1 cellular context compared by ENCODE assay signal in the genomic region with DNA sequence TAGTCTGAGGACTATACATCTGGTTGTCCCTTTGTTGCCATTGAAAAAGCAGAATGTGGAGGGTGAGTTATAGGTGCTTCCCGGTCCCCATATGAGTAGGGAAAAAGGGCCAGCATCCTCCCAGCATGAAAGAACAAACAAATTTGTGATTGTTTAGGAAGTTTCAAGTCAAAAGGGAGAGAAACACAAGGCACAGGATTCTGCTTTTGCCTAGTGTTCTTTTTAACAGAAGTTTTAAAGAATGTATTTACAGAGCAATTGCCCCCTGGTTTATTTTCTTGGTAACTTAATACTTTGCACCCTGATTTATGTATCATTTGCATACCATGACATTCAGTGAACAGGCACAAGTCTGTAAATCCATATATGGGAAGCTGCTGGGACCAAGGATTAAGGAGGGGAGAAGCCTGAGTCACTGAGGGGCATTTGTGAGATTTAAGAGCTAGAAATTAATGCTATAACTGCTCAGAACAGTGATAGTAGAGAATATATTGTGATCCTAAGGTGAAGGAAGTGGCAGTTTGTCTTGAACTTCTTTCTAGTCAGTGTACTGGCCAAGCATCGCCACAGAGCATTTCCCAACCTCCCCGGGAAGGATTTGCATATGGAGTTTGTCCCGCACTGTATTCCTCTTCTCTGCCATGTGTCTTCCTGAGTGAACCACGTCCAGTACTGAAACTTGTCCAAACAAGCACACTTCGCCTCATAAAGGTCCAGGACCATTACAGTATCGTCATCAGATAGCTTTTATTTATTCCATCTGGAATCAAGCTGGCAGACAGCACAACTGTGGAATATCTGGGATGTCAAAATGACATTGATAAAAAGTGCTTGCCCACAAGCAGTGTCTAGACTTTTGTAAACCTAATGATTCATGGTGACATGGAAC.
A peak's percentile ranks its signal among the peaks of the same experiment; 100 is the strongest.
TF ChIP-seq lines count a peak whose summit lies in the region.

No MANE protein-coding gene starts in this region.

TF ChIP-seq in HEK293, 187 proteins besides CTCF, POLR2A, EP300 and RAD21 (continued from another document and continues in another):
- TF ChIP-seq, protein P1, sequence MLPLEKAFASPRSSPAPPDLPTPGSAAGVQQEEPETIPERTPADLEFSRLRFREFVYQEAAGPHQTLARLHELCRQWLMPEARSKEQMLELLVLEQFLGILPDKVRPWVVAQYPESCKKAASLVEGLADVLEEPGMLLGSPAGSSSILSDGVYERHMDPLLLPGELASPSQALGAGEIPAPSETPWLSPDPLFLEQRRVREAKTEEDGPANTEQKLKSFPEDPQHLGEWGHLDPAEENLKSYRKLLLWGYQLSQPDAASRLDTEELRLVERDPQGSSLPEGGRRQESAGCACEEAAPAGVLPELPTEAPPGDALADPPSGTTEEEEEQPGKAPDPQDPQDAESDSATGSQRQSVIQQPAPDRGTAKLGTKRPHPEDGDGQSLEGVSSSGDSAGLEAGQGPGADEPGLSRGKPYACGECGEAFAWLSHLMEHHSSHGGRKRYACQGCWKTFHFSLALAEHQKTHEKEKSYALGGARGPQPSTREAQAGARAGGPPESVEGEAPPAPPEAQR (tag by site-specific recombination; IDR thresholded peaks at IDR 0.05): no peak
- TF ChIP-seq, protein P2, sequence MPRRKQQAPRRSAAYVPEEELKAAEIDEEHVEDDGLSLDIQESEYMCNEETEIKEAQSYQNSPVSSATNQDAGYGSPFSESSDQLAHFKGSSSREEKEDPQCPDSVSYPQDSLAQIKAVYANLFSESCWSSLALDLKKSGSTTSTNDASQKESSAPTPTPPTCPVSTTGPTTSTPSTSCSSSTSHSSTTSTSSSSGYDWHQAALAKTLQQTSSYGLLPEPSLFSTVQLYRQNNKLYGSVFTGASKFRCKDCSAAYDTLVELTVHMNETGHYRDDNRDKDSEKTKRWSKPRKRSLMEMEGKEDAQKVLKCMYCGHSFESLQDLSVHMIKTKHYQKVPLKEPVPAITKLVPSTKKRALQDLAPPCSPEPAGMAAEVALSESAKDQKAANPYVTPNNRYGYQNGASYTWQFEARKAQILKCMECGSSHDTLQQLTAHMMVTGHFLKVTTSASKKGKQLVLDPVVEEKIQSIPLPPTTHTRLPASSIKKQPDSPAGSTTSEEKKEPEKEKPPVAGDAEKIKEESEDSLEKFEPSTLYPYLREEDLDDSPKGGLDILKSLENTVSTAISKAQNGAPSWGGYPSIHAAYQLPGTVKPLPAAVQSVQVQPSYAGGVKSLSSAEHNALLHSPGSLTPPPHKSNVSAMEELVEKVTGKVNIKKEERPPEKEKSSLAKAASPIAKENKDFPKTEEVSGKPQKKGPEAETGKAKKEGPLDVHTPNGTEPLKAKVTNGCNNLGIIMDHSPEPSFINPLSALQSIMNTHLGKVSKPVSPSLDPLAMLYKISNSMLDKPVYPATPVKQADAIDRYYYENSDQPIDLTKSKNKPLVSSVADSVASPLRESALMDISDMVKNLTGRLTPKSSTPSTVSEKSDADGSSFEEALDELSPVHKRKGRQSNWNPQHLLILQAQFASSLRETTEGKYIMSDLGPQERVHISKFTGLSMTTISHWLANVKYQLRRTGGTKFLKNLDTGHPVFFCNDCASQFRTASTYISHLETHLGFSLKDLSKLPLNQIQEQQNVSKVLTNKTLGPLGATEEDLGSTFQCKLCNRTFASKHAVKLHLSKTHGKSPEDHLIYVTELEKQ (tag by site-specific recombination; IDR thresholded peaks at IDR 0.05; ENCODE audit: borderline replicate concordance): no peak
- no peak for TF ChIP-seq SALL2 (tag by site-specific recombination; IDR thresholded peaks at IDR 0.05; ENCODE audit: borderline replicate concordance)
- TF ChIP-seq YY2 (tag by site-specific recombination; IDR thresholded peaks at IDR 0.05): no peak
- TF ChIP-seq, protein P3, sequence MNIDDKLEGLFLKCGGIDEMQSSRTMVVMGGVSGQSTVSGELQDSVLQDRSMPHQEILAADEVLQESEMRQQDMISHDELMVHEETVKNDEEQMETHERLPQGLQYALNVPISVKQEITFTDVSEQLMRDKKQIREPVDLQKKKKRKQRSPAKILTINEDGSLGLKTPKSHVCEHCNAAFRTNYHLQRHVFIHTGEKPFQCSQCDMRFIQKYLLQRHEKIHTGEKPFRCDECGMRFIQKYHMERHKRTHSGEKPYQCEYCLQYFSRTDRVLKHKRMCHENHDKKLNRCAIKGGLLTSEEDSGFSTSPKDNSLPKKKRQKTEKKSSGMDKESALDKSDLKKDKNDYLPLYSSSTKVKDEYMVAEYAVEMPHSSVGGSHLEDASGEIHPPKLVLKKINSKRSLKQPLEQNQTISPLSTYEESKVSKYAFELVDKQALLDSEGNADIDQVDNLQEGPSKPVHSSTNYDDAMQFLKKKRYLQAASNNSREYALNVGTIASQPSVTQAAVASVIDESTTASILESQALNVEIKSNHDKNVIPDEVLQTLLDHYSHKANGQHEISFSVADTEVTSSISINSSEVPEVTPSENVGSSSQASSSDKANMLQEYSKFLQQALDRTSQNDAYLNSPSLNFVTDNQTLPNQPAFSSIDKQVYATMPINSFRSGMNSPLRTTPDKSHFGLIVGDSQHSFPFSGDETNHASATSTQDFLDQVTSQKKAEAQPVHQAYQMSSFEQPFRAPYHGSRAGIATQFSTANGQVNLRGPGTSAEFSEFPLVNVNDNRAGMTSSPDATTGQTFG (tag by site-specific recombination; IDR thresholded peaks at IDR 0.05; ENCODE audit: borderline replicate concordance): no peak
- TF ChIP-seq IKZF3 (tag by site-specific recombination; IDR thresholded peaks at IDR 0.05): no peak
- no peak for TF ChIP-seq ZNF211 (tag by site-specific recombination; IDR thresholded peaks at IDR 0.05; ENCODE audit: low read depth)
- TF ChIP-seq, protein P4, sequence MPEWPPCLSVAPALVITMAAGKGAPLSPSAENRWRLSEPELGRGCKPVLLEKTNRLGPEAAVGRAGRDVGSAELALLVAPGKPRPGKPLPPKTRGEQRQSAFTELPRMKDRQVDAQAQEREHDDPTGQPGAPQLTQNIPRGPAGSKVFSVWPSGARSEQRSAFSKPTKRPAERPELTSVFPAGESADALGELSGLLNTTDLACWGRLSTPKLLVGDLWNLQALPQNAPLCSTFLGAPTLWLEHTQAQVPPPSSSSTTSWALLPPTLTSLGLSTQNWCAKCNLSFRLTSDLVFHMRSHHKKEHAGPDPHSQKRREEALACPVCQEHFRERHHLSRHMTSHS (tag by site-specific recombination; IDR thresholded peaks at IDR 0.05): no peak
- TF ChIP-seq ZNF560 (tag by site-specific recombination; IDR thresholded peaks at IDR 0.05; ENCODE audit: borderline replicate concordance): no peak
- TF ChIP-seq, protein P5, sequence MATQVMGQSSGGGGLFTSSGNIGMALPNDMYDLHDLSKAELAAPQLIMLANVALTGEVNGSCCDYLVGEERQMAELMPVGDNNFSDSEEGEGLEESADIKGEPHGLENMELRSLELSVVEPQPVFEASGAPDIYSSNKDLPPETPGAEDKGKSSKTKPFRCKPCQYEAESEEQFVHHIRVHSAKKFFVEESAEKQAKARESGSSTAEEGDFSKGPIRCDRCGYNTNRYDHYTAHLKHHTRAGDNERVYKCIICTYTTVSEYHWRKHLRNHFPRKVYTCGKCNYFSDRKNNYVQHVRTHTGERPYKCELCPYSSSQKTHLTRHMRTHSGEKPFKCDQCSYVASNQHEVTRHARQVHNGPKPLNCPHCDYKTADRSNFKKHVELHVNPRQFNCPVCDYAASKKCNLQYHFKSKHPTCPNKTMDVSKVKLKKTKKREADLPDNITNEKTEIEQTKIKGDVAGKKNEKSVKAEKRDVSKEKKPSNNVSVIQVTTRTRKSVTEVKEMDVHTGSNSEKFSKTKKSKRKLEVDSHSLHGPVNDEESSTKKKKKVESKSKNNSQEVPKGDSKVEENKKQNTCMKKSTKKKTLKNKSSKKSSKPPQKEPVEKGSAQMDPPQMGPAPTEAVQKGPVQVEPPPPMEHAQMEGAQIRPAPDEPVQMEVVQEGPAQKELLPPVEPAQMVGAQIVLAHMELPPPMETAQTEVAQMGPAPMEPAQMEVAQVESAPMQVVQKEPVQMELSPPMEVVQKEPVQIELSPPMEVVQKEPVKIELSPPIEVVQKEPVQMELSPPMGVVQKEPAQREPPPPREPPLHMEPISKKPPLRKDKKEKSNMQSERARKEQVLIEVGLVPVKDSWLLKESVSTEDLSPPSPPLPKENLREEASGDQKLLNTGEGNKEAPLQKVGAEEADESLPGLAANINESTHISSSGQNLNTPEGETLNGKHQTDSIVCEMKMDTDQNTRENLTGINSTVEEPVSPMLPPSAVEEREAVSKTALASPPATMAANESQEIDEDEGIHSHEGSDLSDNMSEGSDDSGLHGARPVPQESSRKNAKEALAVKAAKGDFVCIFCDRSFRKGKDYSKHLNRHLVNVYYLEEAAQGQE (tag by site-specific recombination; IDR thresholded peaks at IDR 0.05): no peak
- no peak for TF ChIP-seq ZNF548 (tag by site-specific recombination; IDR thresholded peaks at IDR 0.05)
- TF ChIP-seq, protein P6, sequence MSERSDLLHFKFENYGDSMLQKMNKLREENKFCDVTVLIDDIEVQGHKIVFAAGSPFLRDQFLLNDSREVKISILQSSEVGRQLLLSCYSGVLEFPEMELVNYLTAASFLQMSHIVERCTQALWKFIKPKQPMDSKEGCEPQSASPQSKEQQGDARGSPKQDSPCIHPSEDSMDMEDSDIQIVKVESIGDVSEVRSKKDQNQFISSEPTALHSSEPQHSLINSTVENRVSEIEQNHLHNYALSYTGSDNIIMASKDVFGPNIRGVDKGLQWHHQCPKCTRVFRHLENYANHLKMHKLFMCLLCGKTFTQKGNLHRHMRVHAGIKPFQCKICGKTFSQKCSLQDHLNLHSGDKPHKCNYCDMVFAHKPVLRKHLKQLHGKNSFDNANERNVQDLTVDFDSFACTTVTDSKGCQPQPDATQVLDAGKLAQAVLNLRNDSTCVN (tag by site-specific recombination; optimal IDR thresholded peaks at IDR 0.05): no peak
- TF ChIP-seq KLF9 (tag by site-specific recombination; IDR thresholded peaks at IDR 0.05; ENCODE audit: low read depth): no peak
- TF ChIP-seq ZNF221 (tag by site-specific recombination; IDR thresholded peaks at IDR 0.05; ENCODE audit: borderline replicate concordance): no peak
- no peak for TF ChIP-seq ZNF530 (tag by site-specific recombination; IDR thresholded peaks at IDR 0.05; ENCODE audit: low read depth)
- 0 out of 2 replicates have a peak, but pooled peaks have one; percentile 18 for TF ChIP-seq ZNF561 (tag by site-specific recombination; IDR thresholded peaks at IDR 0.05; ENCODE audit: borderline replicate concordance)
- TF ChIP-seq ZNF174 (tag by site-specific recombination; IDR thresholded peaks at IDR 0.05): no peak
- no peak for TF ChIP-seq ZNF133 (tag by site-specific recombination; IDR thresholded peaks at IDR 0.05)
- TF ChIP-seq GLIS1 (tag by site-specific recombination; IDR thresholded peaks at IDR 0.05): peak; percentile 33; the same call in 1 of the 2 replicates
- TF ChIP-seq ZNF155 (tag by site-specific recombination; IDR thresholded peaks at IDR 0.05): no peak
- no peak for TF ChIP-seq ZNF140 (tag by site-specific recombination; IDR thresholded peaks at IDR 0.05)
- TF ChIP-seq OVOL3 (tag by site-specific recombination; IDR thresholded peaks at IDR 0.05): no peak
- TF ChIP-seq, protein P7, sequence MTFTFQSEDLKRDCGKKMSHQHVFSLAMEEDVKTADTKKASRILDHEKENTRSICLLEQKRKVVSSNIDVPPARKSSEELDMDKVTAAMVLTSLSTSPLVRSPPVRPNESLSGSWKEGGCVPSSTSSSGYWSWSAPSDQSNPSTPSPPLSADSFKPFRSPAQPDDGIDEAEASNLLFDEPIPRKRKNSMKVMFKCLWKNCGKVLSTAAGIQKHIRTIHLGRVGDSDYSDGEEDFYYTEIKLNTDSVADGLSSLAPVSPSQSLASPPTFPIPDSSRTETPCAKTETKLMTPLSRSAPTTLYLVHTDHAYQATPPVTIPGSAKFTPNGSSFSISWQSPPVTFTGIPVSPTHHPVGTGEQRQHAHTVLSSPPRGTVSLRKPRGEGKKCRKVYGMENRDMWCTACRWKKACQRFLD (tag by site-specific recombination; IDR thresholded peaks at IDR 0.05): no peak
- no peak for TF ChIP-seq ZNF501 (tag by site-specific recombination; IDR thresholded peaks at IDR 0.05)
- no peak for TF ChIP-seq ZNF843 (tag by site-specific recombination; IDR thresholded peaks at IDR 0.05)
- no peak for TF ChIP-seq ZNF776 (tag by site-specific recombination; IDR thresholded peaks at IDR 0.05; ENCODE audit: borderline replicate concordance)
- TF ChIP-seq ZNF175 (tag by site-specific recombination; IDR thresholded peaks at IDR 0.05): no peak
- TF ChIP-seq OSR2 (tag by site-specific recombination; IDR thresholded peaks at IDR 0.05): peak; percentile 59
- TF ChIP-seq, protein P8, sequence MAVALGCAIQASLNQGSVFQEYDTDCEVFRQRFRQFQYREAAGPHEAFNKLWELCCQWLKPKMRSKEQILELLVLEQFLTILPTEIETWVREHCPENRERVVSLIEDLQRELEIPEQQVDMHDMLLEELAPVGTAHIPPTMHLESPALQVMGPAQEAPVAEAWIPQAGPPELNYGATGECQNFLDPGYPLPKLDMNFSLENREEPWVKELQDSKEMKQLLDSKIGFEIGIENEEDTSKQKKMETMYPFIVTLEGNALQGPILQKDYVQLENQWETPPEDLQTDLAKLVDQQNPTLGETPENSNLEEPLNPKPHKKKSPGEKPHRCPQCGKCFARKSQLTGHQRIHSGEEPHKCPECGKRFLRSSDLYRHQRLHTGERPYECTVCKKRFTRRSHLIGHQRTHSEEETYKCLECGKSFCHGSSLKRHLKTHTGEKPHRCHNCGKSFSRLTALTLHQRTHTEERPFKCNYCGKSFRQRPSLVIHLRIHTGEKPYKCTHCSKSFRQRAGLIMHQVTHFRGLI (tag by site-specific recombination; IDR thresholded peaks at IDR 0.05): no peak
- TF ChIP-seq, protein P9, sequence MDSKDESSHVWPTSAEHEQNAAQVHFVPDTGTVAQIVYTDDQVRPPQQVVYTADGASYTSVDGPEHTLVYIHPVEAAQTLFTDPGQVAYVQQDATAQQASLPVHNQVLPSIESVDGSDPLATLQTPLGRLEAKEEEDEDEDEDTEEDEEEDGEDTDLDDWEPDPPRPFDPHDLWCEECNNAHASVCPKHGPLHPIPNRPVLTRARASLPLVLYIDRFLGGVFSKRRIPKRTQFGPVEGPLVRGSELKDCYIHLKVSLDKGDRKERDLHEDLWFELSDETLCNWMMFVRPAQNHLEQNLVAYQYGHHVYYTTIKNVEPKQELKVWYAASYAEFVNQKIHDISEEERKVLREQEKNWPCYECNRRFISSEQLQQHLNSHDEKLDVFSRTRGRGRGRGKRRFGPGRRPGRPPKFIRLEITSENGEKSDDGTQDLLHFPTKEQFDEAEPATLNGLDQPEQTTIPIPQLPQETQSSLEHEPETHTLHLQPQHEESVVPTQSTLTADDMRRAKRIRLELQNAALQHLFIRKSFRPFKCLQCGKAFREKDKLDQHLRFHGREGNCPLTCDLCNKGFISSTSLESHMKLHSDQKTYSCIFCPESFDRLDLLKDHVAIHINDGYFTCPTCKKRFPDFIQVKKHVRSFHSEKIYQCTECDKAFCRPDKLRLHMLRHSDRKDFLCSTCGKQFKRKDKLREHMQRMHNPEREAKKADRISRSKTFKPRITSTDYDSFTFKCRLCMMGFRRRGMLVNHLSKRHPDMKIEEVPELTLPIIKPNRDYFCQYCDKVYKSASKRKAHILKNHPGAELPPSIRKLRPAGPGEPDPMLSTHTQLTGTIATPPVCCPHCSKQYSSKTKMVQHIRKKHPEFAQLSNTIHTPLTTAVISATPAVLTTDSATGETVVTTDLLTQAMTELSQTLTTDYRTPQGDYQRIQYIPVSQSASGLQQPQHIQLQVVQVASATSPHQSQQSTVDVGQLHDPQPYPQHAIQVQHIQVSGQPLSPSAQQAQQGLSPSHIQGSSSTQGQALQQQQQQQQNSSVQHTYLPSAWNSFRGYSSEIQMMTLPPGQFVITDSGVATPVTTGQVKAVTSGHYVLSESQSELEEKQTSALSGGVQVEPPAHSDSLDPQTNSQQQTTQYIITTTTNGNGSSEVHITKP (tag by site-specific recombination; IDR thresholded peaks at IDR 0.05): peak; percentile 97
- no peak for TF ChIP-seq SP2 (tag by site-specific recombination; IDR thresholded peaks at IDR 0.05)
- TF ChIP-seq ZNF626 (tag by site-specific recombination; IDR thresholded peaks at IDR 0.05): no peak
- TF ChIP-seq PRDM1 (tag by site-specific recombination; IDR thresholded peaks at IDR 0.05): no peak
- TF ChIP-seq ZNF677 (tag by site-specific recombination; IDR thresholded peaks at IDR 0.05): no peak
- no peak for TF ChIP-seq ZFP41 (tag by site-specific recombination; IDR thresholded peaks at IDR 0.05; ENCODE audit: borderline replicate concordance)
